In genomic region chr18:70154591-70155194, GRCh38 we compare ENCODE assay signal across 17 cellular contexts. TPM values are rescaled to one million over a fixed set of nuclear protein-coding genes. Genes with fewer than 3 reads are reported as not detected.
A peak's percentile ranks its signal among the peaks of the same experiment; 100 is the strongest.
DNase-seq lines count a peak whose midpoint lies in the region; TF ChIP-seq lines count a peak whose summit lies in the region.
"Had no signal": no experiment of that assay in that cellular context is flagged by ENCODE, and none has a peak within 500 bp of the region (broad histone marks: within the 10 kb centered on the region; RNA-seq: fewer than 3 reads in every experiment).

No MANE protein-coding gene starts in this region.

- H3K36me3 ChIP-seq in mammary epithelial cell (ENCODE audit: insufficient read depth, low read length) = no peaks in the 10 kb centered on the region

- H3K27ac Mint-ChIP-seq in MCF 10A (ENCODE audit: low read depth, unreplicated experiment) = no peak overlapping the region

- H3K4me3 ChIP-seq in mammary epithelial cell (replicated peaks in 1 of 3; ENCODE audit: insufficient read depth in 1 of 3, low read depth in 2 of 3, low read length in 3 of 3) (no peak overlapping the region), foreskin fibroblast (ENCODE audit: low read depth in 1 of 2, low read length in 2 of 2) (no peak overlapping the region)
- H3K4me3 ChIP-seq: tibial artery had no signal

- no peak overlapping the region for H3K27ac ChIP-seq in mammary epithelial cell (ENCODE audit: insufficient read depth, low read depth, low read length)
- H3K27ac ChIP-seq: HL-60, tibial artery, VCaP had no signal

- in situ Hi-C loops in mammary epithelial cell (cut with MboI; ENCODE audit: low sequenced_read_pairs in 2 of 2) = no loop called here

- POLR2A ChIA-PET in MCF 10A (lab: Yijun Ruan, JAX) = no interaction called here
- POLR2A ChIA-PET in GM10248 (lab: Yijun Ruan, JAX) = no interaction called here

- H3K4me2 ChIP-seq in mammary epithelial cell (ENCODE audit: insufficient read depth, low read depth, low read length) = no peak overlapping the region

- no peaks in the 10 kb centered on the region for H3K4me1 ChIP-seq in mammary epithelial cell (ENCODE audit: insufficient read depth, low read length)
- H3K4me1 ChIP-seq: tibial artery had no signal

- TF ChIP-seq CTCF in mammary epithelial cell (conservative IDR thresholded peaks at IDR 0.05 in 1 of 2, IDR thresholded peaks at IDR 0.05 in 1 of 2; ENCODE audit: extremely low read depth in 1 of 2, insufficient read depth in 1 of 2, low read depth in 1 of 2, low read length in 2 of 2) (no peak), MCF 10A (IDR thresholded peaks at IDR 0.05; ENCODE audit: unreplicated experiment) (no peak), foreskin fibroblast (IDR thresholded peaks at IDR 0.05; ENCODE audit: low read depth, low read length) (no peak), GM10248 (IDR thresholded peaks at IDR 0.05; ENCODE audit: control extremely low read depth, extremely low read depth, low read depth, missing control alignments) (no peak)

- no peaks in the 10 kb centered on the region for H3K27me3 ChIP-seq in mammary epithelial cell (ENCODE audit: insufficient read depth, low read length)
- H3K27me3 ChIP-seq: tibial artery had no signal

- intact Hi-C loops in mammary epithelial cell (cut with micrococcal nuclease) (no loop called here), MCF 10A (cut with micrococcal nuclease) (no loop called here)

- no peaks in the 10 kb centered on the region for H3K9me3 Mint-ChIP-seq in MCF 10A (ENCODE audit: unreplicated experiment)

- dilution Hi-C loops in mammary epithelial cell (cut with HindIII; ENCODE audit: low sequenced_read_pairs) = no loop called here

- no peak overlapping the region for H3K4me3 Mint-ChIP-seq in MCF 10A (ENCODE audit: unreplicated experiment)

- no peaks in the 10 kb centered on the region for H4K20me1 ChIP-seq in mammary epithelial cell (ENCODE audit: insufficient read depth, low read length)

- CTCF ChIA-PET in mammary epithelial cell (lab: Charles Lee; ENCODE audit: low non-redundant PET) (no interaction called here), MCF 10A (lab: Yijun Ruan, JAX) (interaction anchor here (0.5 kb wide), 1 partner anchor 1855 kb away, joined by 4 read pairs; no protein-coding TSS in a partner anchor), GM10248 (lab: Yijun Ruan, JAX) (interaction anchor here (0.7 to 5.3 kb wide), 5 partner anchors 11 to 279 kb away, joined by 3 to 19 read pairs (median 3); no protein-coding TSS in a partner anchor)

- BruUV-seq in mammary epithelial cell (replicated peaks; lab: Mats Ljungman, UMichigan) (no TSS peak), MCF 10A (replicated peaks; lab: Mats Ljungman, UMichigan) (no TSS peak)

- H2AFZ ChIP-seq in mammary epithelial cell (ENCODE audit: low read depth, low read length) = no peak overlapping the region

- no peaks in the 10 kb centered on the region for H3K79me2 ChIP-seq in mammary epithelial cell (ENCODE audit: insufficient read depth, low read length)

- no peaks in the 10 kb centered on the region for H3K36me3 Mint-ChIP-seq in MCF 10A (ENCODE audit: insufficient read depth, unreplicated experiment)

- WGBS in mammary epithelial cell (ENCODE audit: low coverage, missing lambda C conversion rate) = 63% methylated on average over 4 of the region's 4 CpGs

- H3K9me3 ChIP-seq in mammary epithelial cell (replicated peaks; ENCODE audit: insufficient read depth, low read length) = no peaks in the 10 kb centered on the region
- H3K9me3 ChIP-seq: tibial artery had no signal

- peaks cover 11% of the 10 kb centered on the region for H3K4me1 Mint-ChIP-seq in MCF 10A (ENCODE audit: insufficient read depth, unreplicated experiment)

- H3K27me3 Mint-ChIP-seq in MCF 10A (ENCODE audit: insufficient read depth, unreplicated experiment) = no peaks in the 10 kb centered on the region

- H3K9ac ChIP-seq in mammary epithelial cell (ENCODE audit: insufficient read depth, low read length) = no peak overlapping the region

- DNase-seq in mammary epithelial cell = peak; percentile 67
- DNase-seq in MCF 10A (ENCODE audit: unreplicated experiment) = no peak
- DNase-seq in T1000 (lab: John Stamatoyannopoulos, UW) = peak; percentile 19
- peak; percentile 81 to 86 for DNase-seq in foreskin fibroblast
- DNase-seq in stromal cell of bone marrow (ENCODE audit: low read depth) = peak; percentile 56
- no peak for DNase-seq in NCI-H82 (lab: John Stamatoyannopoulos, UW)
- DNase-seq in activated CD4-positive, alpha-beta T cell treated with anti-CD3 and anti-CD28 coated beads for 48 hours = no peak
- no peak for DNase-seq in GM10248 (ENCODE audit: extremely low spot score)
- DNase-seq: 8988T, activated T-cell treated with anti-CD3 and anti-CD28 coated beads for 4 hours, anterior cingulate cortex, MV-4-11, NCI-H510A treated with DMSO at 0.1 percent for 48 hours, Right ventricle myocardium superior, tibial artery had no signal

RNA-seq across cellular contexts. Expression of gene RTTN, which starts 50.8 kb away (rescaled TPM):
- 10 to 100 TPM; 31.5 to 59.4 TPM for total RNA-seq in mammary epithelial cell
- polyA plus RNA-seq in mammary epithelial cell = 28.3 TPM
- polyA minus RNA-seq in mammary epithelial cell = 71.0 TPM
- total RNA-seq in MCF 10A (2022) = 55.8 and 64.7 TPM in 2 replicates

Comparison
In these comparisons a context has a peak if more than half of its experiments do, and no peak if none do; other contexts are left out.
1. DNase-seq: peak in mammary epithelial cell (single experiment), T1000 (single experiment), foreskin fibroblast (2 of 2) and stromal cell of bone marrow (single experiment); none in MCF 10A (single experiment), NCI-H82 (single experiment), activated CD4-positive, alpha-beta T cell treated with anti-CD3 and anti-CD28 coated beads for 48 hours (single experiment) and GM10248 (single experiment).